ENCODE assay signal across 1 cellular context in the genomic region with DNA sequence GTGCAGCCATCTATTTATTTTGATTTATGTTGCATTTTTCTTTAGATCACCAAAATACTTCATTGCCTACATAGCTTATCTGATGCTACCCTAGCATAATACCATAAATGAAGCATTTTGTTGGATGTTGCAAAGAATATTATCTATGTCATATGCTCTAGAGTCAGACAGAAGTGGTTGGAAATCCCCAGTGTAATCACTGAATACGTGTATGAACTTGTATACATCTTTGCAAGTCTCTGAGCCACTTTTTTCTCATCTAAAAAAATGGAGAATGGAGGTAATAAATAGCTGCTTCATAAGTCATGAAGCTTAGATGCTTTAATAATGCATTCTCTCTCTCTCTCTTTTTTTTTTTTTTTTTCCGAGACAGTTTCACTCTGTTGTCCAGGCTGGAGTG.
TF ChIP-seq lines count a peak whose summit lies in the region.

No MANE protein-coding gene starts in this region.

TF ChIP-seq in IMR-90, 13 proteins besides CTCF, POLR2A, EP300 and RAD21:
- TF ChIP-seq SMC3 (IDR thresholded peaks at IDR 0.05; ENCODE audit: low read depth, low read length) (no peak), NFE2L2 (IDR thresholded peaks at IDR 0.05; ENCODE audit: low read depth, low read length) (no peak), BHLHE40 (IDR thresholded peaks at IDR 0.05; ENCODE audit: low read depth, low read length) (no peak), MAZ (IDR thresholded peaks at IDR 0.05; ENCODE audit: borderline replicate concordance, low read depth, low read length) (no peak), FOS (IDR thresholded peaks at IDR 0.05; ENCODE audit: low read depth, low read length) (no peak), CEBPB (IDR thresholded peaks at IDR 0.05; ENCODE audit: low read depth, low read length) (no peak), RFX5 (IDR thresholded peaks at IDR 0.05; ENCODE audit: low read depth, low read length) (no peak), RCOR1 (IDR thresholded peaks at IDR 0.05; ENCODE audit: insufficient replicate concordance, low read length) (no peak), CHD1 (IDR thresholded peaks at IDR 0.05; ENCODE audit: low read depth, low read length) (no peak), MAFK (IDR thresholded peaks at IDR 0.05; ENCODE audit: low read depth, low read length) (no peak), MXI1 (IDR thresholded peaks at IDR 0.05; ENCODE audit: borderline replicate concordance, low read depth, low read length) (no peak)
- TF ChIP-seq, protein P1, sequence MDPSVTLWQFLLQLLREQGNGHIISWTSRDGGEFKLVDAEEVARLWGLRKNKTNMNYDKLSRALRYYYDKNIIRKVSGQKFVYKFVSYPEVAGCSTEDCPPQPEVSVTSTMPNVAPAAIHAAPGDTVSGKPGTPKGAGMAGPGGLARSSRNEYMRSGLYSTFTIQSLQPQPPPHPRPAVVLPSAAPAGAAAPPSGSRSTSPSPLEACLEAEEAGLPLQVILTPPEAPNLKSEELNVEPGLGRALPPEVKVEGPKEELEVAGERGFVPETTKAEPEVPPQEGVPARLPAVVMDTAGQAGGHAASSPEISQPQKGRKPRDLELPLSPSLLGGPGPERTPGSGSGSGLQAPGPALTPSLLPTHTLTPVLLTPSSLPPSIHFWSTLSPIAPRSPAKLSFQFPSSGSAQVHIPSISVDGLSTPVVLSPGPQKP (IDR thresholded peaks at IDR 0.05; ENCODE audit: borderline replicate concordance, low read depth, low read length) = no peak
- TF ChIP-seq, protein P2, sequence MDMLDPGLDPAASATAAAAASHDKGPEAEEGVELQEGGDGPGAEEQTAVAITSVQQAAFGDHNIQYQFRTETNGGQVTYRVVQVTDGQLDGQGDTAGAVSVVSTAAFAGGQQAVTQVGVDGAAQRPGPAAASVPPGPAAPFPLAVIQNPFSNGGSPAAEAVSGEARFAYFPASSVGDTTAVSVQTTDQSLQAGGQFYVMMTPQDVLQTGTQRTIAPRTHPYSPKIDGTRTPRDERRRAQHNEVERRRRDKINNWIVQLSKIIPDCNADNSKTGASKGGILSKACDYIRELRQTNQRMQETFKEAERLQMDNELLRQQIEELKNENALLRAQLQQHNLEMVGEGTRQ (IDR thresholded peaks at IDR 0.05; ENCODE audit: low read depth, low read length) = no peak
